16 cellular contexts compared by ENCODE assay signal in genomic region chr7:107233981-107234380, GRCh38.
"Had no signal": no experiment of that assay in that cellular context is flagged by ENCODE, and none has a peak within 500 bp of the region (broad histone marks: within the 10 kb centered on the region; RNA-seq: fewer than 3 reads in every experiment).

No MANE protein-coding gene starts in this region.

- DNase-seq: activated CD4-positive, alpha-beta T cell treated with anti-CD3 and anti-CD28 coated beads, Interleukin-2, amount 50 U/mL, for 4 hours; activated CD4-positive, CD25-positive, alpha-beta regulatory T cell treated with anti-CD3 and anti-CD28 coated beads, Interleukin-2, amount 50 U/mL, for 72 hours; activated naive CD8-positive, alpha-beta T cell treated with anti-CD3 and anti-CD28 coated beads, Interleukin-2, amount 10 ng/mL, durations not matched to agents 7 days and 5 days; activated T-cell treated with anti-CD3 and anti-CD28 coated beads, Interleukin-2, amount 50 U/mL, for 48 hours; aorta; cortex of kidney; effector memory CD8-positive, alpha-beta T cell; kidney glomerular epithelial cell; naive thymus-derived CD4-positive, alpha-beta T cell; right cardiac atrium; small intestine; uterus had no signal

- H3K4me3 Mint-ChIP-seq: activated naive CD8-positive, alpha-beta T cell treated with anti-CD3 and anti-CD28 coated beads, Interleukin-2, amount 10 ng/mL, durations not matched to agents 7 days and 5 days; effector memory CD8-positive, alpha-beta T cell; naive thymus-derived CD4-positive, alpha-beta T cell; T-helper 2 cell treated with Interferon-gamma antibody and Interleukin-4, amounts not matched to agents 5 μg/mL and 100 μg/mL, for 36 hours had no signal

- H3K27ac Mint-ChIP-seq: activated naive CD8-positive, alpha-beta T cell treated with anti-CD3 and anti-CD28 coated beads, Interleukin-2, amount 10 ng/mL, durations not matched to agents 7 days and 5 days; naive thymus-derived CD4-positive, alpha-beta T cell; T-helper 2 cell treated with Interferon-gamma antibody and Interleukin-4, amounts not matched to agents 5 μg/mL and 100 μg/mL, for 36 hours had no signal

- H3K27me3 Mint-ChIP-seq: activated naive CD8-positive, alpha-beta T cell treated with anti-CD3 and anti-CD28 coated beads, Interleukin-2, amount 10 ng/mL, durations not matched to agents 7 days and 5 days; effector memory CD8-positive, alpha-beta T cell; naive thymus-derived CD4-positive, alpha-beta T cell had no signal

- H3K27ac ChIP-seq: hepatocyte, neutrophil, thyroid gland, uterus had no signal

- ATAC-seq: effector memory CD8-positive, alpha-beta T cell; naive thymus-derived CD4-positive, alpha-beta T cell had no signal

- H3K4me1 Mint-ChIP-seq: activated naive CD8-positive, alpha-beta T cell treated with anti-CD3 and anti-CD28 coated beads, Interleukin-2, amount 10 ng/mL, durations not matched to agents 7 days and 5 days had no signal

- H3K9me3 Mint-ChIP-seq: activated naive CD8-positive, alpha-beta T cell treated with anti-CD3 and anti-CD28 coated beads, Interleukin-2, amount 10 ng/mL, durations not matched to agents 7 days and 5 days; effector memory CD8-positive, alpha-beta T cell; T-helper 2 cell treated with Interferon-gamma antibody and Interleukin-4, amounts not matched to agents 5 μg/mL and 100 μg/mL, for 36 hours had no signal
